Comparison of ENCODE assay signal across 8 cellular contexts in the genomic region with DNA sequence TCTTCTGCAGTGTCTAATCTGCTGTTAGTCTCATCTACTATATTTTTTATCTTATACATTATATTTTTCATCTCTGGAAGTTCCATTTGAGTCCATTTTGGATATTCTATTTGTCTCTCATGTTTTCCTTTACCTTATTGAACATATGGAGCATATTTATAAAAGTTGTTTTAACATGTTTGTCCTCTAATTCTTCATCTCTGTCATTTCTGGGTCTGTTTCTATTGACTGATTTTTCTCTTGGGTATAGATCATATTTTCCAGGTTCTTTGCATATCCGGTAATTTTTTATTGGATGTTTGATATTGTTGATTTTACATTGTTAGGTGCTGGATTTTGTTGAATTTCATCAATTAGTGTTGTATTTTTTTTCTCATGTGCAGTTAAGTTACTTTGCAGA. TPM values are rescaled to one million over a fixed set of nuclear protein-coding genes. Genes with fewer than 3 reads are reported as not detected.
"Had no signal": no experiment of that assay in that cellular context is flagged by ENCODE, and none has a peak within 500 bp of the region (broad histone marks: within the 10 kb centered on the region; RNA-seq: fewer than 3 reads in every experiment).

No MANE protein-coding gene starts in this region.

- H3K4me3 ChIP-seq: GM12878 had no signal

- DNase-seq: GDM1, GF-D8 had no signal

- FAIRE-seq: GM12878, GM12891, GM12892, GM18507, GM19239 had no signal

RNA-seq across cellular contexts. Expression of a gene that starts 42.5 kb away (rescaled TPM):
- total RNA-seq: G401 had no signal
